Comparison of ENCODE assay signal across 15 cellular contexts in the genomic region with DNA sequence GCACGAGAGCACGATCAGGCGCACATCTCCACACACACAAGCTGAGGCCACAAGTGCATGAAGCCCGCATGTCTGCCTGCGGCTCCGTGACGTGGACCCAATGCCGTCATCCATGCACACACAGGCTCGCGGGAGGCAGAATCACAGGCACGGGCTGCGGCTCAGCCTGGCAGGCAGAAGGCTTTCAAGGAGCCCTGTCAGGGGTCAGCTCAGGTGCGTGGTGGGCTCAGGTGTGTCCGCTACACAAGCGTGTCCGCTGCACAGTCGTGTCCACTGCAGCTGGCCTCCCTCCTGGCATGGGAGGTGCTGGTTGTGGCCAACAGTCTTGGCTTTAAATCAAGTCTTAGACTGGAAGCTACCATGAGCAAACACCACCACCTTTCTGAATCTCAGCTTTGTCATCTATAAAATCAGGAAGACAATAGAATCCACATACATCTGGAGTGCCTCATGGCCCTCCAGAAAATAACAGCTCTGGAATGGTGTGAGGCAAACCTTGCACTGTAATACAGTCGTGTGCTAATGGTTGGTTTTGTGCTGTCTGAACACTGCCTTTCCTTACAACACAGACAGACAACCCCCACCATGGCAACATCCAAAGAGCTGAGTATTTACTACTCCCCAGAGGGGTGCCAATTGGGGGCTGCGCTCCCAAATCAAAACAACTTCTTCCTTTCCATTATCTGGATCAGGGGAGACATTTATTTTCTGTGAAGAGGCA.
DNase-seq lines count a peak whose midpoint lies in the region; ATAC-seq and TF ChIP-seq lines count a peak whose summit lies in the region.
"Had no signal": no experiment of that assay in that cellular context is flagged by ENCODE, and none has a peak within 500 bp of the region (broad histone marks: within the 10 kb centered on the region; RNA-seq: fewer than 3 reads in every experiment).

No MANE protein-coding gene starts in this region.

- H3K9ac ChIP-seq in BLaER1 (no peak overlapping the region), PC-3 (ENCODE audit: low read length) (no peak overlapping the region)

- DNase-seq in PC-3 = no peak
- peak in 2 of 3 donors; percentile 40 to 70 for DNase-seq in right cardiac atrium
- DNase-seq in ovary = peak in 4 of 5 donors; percentile 23 to 47 (median 30)
- no peak for DNase-seq in RKO (ENCODE audit: low spot score)
- no peak for DNase-seq in activated naive CD4-positive, alpha-beta T cell treated with Interleukin-2 at 50 U/mL for 16 hours
- DNase-seq: activated T-cell treated with anti-CD3 and anti-CD28 coated beads, Interleukin-2, amount 50 U/mL, for 48 hours; DMS53; NCI-H146; stimulated activated CD4-positive, alpha-beta T cell treated with anti-CD3 and anti-CD28 coated beads, Interleukin-1b, Interleukin-23, amount 100 ng/mL, for 48 hours had no signal

- H3K9me2 ChIP-seq in PC-3 (replicated peaks; ENCODE audit: low read length) = no peaks in the 10 kb centered on the region

- POLR2A ChIA-PET in PC-3 (lab: Charles Lee; ENCODE audit: unreplicated experiment) = no interaction called here

- no peak for TF ChIP-seq POLR2A in ovary (IDR thresholded peaks at IDR 0.05)

- 66% methylated on average over 19 of the region's 19 CpGs for WGBS in right cardiac atrium
- 54 to 64% (median 55%) methylated on average over 19 of the region's 19 CpGs for WGBS in ovary, 3 donors

- H3F3A ChIP-seq in PC-3 (ENCODE audit: low read length, unreplicated experiment) = no peaks in the 10 kb centered on the region

- no peak for TF ChIP-seq CTCF in PC-3 (conservative IDR thresholded peaks at IDR 0.05; ENCODE audit: low read depth, low read length)
- TF ChIP-seq CTCF in ovary (IDR thresholded peaks at IDR 0.05) = no peak

- CTCF ChIA-PET in PC-3 (lab: Charles Lee) = no interaction called here

- H3K4me2 ChIP-seq in BLaER1 (peak overlapping the region; percentile 55), PC-3 (ENCODE audit: low read length) (peak overlapping the region; percentile 54; the same call in 1 of the 2 replicates)

- H3K27ac ChIP-seq in BLaER1 = no peak overlapping the region; the same call in 1 of the 2 replicates
- no peak overlapping the region for H3K27ac ChIP-seq in PC-3 (ENCODE audit: low read length)
- H3K27ac ChIP-seq in right cardiac atrium (ENCODE audit: low read length) = no peak overlapping the region
- H3K27ac ChIP-seq in ovary = no peak overlapping the region

- peaks cover 61% of the 10 kb centered on the region for H3K4me1 ChIP-seq in BLaER1
- no peaks in the 10 kb centered on the region; the same call in 1 of the 2 replicates for H3K4me1 ChIP-seq in PC-3 (ENCODE audit: insufficient read depth, low read length)
- H3K4me1 ChIP-seq in right cardiac atrium (ENCODE audit: control insufficient read depth, insufficient read depth, low read length) = no peaks in the 10 kb centered on the region
- peaks cover 9% of the 10 kb centered on the region for H3K4me1 ChIP-seq in ovary (ENCODE audit: insufficient read depth)

- no peak overlapping the region for H2AFZ ChIP-seq in PC-3 (ENCODE audit: low read length)

- ATAC-seq in PC-3 = peak; percentile 54
- ATAC-seq in right cardiac atrium = peak; percentile 17 to 36
- no peak for ATAC-seq in HG03571 (IDR thresholded peaks at IDR 0.05; ENCODE audit: unreplicated experiment)
- ATAC-seq in HG03442 (IDR thresholded peaks at IDR 0.05; ENCODE audit: unreplicated experiment) = no peak
- ATAC-seq: activated CD4-positive, CD25-positive, alpha-beta regulatory T cell treated with anti-CD3 and anti-CD28 coated beads, Interleukin-2, amount 50 U/mL, for 24 hours; left lobe of liver had no signal

- H3K27me3 ChIP-seq in BLaER1 (no peaks in the 10 kb centered on the region), PC-3 (ENCODE audit: low read length) (peaks cover 18% of the 10 kb centered on the region; the same call in 1 of the 2 replicates), right cardiac atrium (ENCODE audit: control insufficient read depth, insufficient read depth) (no peaks in the 10 kb centered on the region), ovary (no peaks in the 10 kb centered on the region)

- H3K79me2 ChIP-seq in PC-3 (ENCODE audit: low read length) = no peaks in the 10 kb centered on the region

- H3K9me3 ChIP-seq in BLaER1 (no peaks in the 10 kb centered on the region), PC-3 (ENCODE audit: low read length) (no peaks in the 10 kb centered on the region), right cardiac atrium (ENCODE audit: control insufficient read depth, low read length) (no peaks in the 10 kb centered on the region), ovary (no peaks in the 10 kb centered on the region)

- H3K36me3 ChIP-seq in BLaER1 (no peaks in the 10 kb centered on the region), PC-3 (ENCODE audit: low read depth, low read length) (no peaks in the 10 kb centered on the region), ovary (no peaks in the 10 kb centered on the region)

- intact Hi-C loops in PC-3 (cut with micrococcal nuclease) (no loop called here), right cardiac atrium (cut with DNase I) (no loop called here), ovary (cut with DNase I) (no loop called here)

- no peaks in the 10 kb centered on the region for H4K20me1 ChIP-seq in BLaER1
- H4K20me1 ChIP-seq in PC-3 (ENCODE audit: low read length) = no peaks in the 10 kb centered on the region

- BruUV-seq in PC-3 (replicated peaks; lab: Mats Ljungman, UMichigan) = no TSS peak

- H3K4me3 ChIP-seq in BLaER1 = no peak overlapping the region
- H3K4me3 ChIP-seq in PC-3 (ENCODE audit: low read length) = no peak overlapping the region
- H3K4me3 ChIP-seq in right cardiac atrium (ENCODE audit: low read length) = no peak overlapping the region
- no peak overlapping the region for H3K4me3 ChIP-seq in ovary
- H3K4me3 ChIP-seq: K562 had no signal

- no peak for TF ChIP-seq EP300 in ovary (IDR thresholded peaks at IDR 0.05)

Comparison
In these comparisons a context has a peak if more than half of its experiments do, and no peak if none do; other contexts are left out.
1. ATAC-seq: peak in PC-3 (single experiment) and right cardiac atrium (2 of 2); none in HG03571 (single experiment) and HG03442 (single experiment).
2. DNase-seq: peak in right cardiac atrium (2 of 3) and ovary (4 of 5); none in PC-3 (single experiment), RKO (single experiment) and activated naive CD4-positive, alpha-beta T cell treated with Interleukin-2 at 50 U/mL for 16 hours (single experiment).